Comparison of ENCODE assay signal across 11 cellular contexts in genomic region chr4:47315346-47315745, GRCh38.
DNase-seq lines count a peak whose midpoint lies in the region; ATAC-seq and TF ChIP-seq lines count a peak whose summit lies in the region.
"Had no signal": no experiment of that assay in that cellular context is flagged by ENCODE, and none has a peak within 500 bp of the region (broad histone marks: within the 10 kb centered on the region; RNA-seq: fewer than 3 reads in every experiment).

No MANE protein-coding gene starts in this region.

- peak; percentile 59 for DNase-seq in PC-3
- DNase-seq in iris pigment epithelial cell (ENCODE audit: low read depth): peak; percentile 68
- DNase-seq in activated effector memory CD4-positive, alpha-beta T cell treated with anti-CD3 and anti-CD28 coated beads, Interleukin-2, amount 50 U/mL, for 16 hours: no peak
- DNase-seq in activated CD8-positive, alpha-beta memory T cell treated with anti-CD3 and anti-CD28 coated beads, Interleukin-2, amount 50 U/mL, for 4 hours: no peak
- DNase-seq in right cardiac atrium: no peak
- DNase-seq: DND-41, esophagus squamous epithelium, mesendoderm had no signal

- H3K79me2 ChIP-seq in PC-3 (ENCODE audit: low read length): no peaks in the 10 kb centered on the region

- H3K4me2 ChIP-seq in PC-3 (ENCODE audit: low read length): no peak overlapping the region

- no TSS peak for BruUV-seq in PC-3 (replicated peaks; lab: Mats Ljungman, UMichigan)

- H3K27ac ChIP-seq in PC-3 (ENCODE audit: low read length) (no peak overlapping the region), right cardiac atrium (ENCODE audit: low read length) (no peak overlapping the region)
- H3K27ac ChIP-seq: esophagus squamous epithelium had no signal

- TF ChIP-seq CTCF in PC-3 (conservative IDR thresholded peaks at IDR 0.05; ENCODE audit: low read depth, low read length): no peak

- no peak overlapping the region for H3K9ac ChIP-seq in PC-3 (ENCODE audit: low read length)

- H3K9me2 ChIP-seq in PC-3 (replicated peaks; ENCODE audit: low read length): no peaks in the 10 kb centered on the region

- H3K27me3 ChIP-seq in PC-3 (ENCODE audit: low read length) (no peaks in the 10 kb centered on the region), right cardiac atrium (ENCODE audit: control insufficient read depth, insufficient read depth) (no peaks in the 10 kb centered on the region)
- H3K27me3 ChIP-seq: esophagus squamous epithelium had no signal

- H2AFZ ChIP-seq in PC-3 (ENCODE audit: low read length): no peak overlapping the region

- CTCF ChIA-PET in PC-3 (lab: Charles Lee): no interaction called here

- H3K9me3 ChIP-seq in PC-3 (ENCODE audit: low read length): no peaks in the 10 kb centered on the region
- no peaks in the 10 kb centered on the region for H3K9me3 ChIP-seq in right cardiac atrium (ENCODE audit: control insufficient read depth, low read length)
- H3K9me3 ChIP-seq: esophagus squamous epithelium had no signal

- H3K4me1 ChIP-seq in PC-3 (ENCODE audit: insufficient read depth, low read length) (no peaks in the 10 kb centered on the region), right cardiac atrium (ENCODE audit: control insufficient read depth, insufficient read depth, low read length) (no peaks in the 10 kb centered on the region)
- H3K4me1 ChIP-seq: esophagus squamous epithelium had no signal

- H3K4me3 ChIP-seq in PC-3 (ENCODE audit: low read length): no peak overlapping the region
- H3K4me3 ChIP-seq in right cardiac atrium (ENCODE audit: low read length): no peak overlapping the region
- H3K4me3 ChIP-seq: esophagus squamous epithelium had no signal

- intact Hi-C loops in PC-3 (cut with micrococcal nuclease): no loop called here
- intact Hi-C loops in right cardiac atrium (cut with DNase I): no loop called here

- POLR2A ChIA-PET in PC-3 (lab: Charles Lee; ENCODE audit: unreplicated experiment): no interaction called here

- no peaks in the 10 kb centered on the region for H3K36me3 ChIP-seq in PC-3 (ENCODE audit: low read depth, low read length)
- H3K36me3 ChIP-seq: esophagus squamous epithelium had no signal

- H3F3A ChIP-seq in PC-3 (ENCODE audit: low read length, unreplicated experiment): no peaks in the 10 kb centered on the region

- ATAC-seq in GM19351 (IDR thresholded peaks at IDR 0.05; ENCODE audit: unreplicated experiment): peak; percentile 67
- peak; percentile 90 for ATAC-seq in HG02852 (IDR thresholded peaks at IDR 0.05; ENCODE audit: unreplicated experiment)
- no peak for ATAC-seq in PC-3
- ATAC-seq in GM21576 (IDR thresholded peaks at IDR 0.05; ENCODE audit: unreplicated experiment): no peak
- no peak for ATAC-seq in right cardiac atrium

- no peaks in the 10 kb centered on the region for H4K20me1 ChIP-seq in PC-3 (ENCODE audit: low read length)

Comparison
In these comparisons a context has a peak if more than half of its experiments do, and no peak if none do; other contexts are left out.
1. ATAC-seq: peak in GM19351 (single experiment) and HG02852 (single experiment); none in PC-3 (single experiment), GM21576 (single experiment) and right cardiac atrium (0 of 2).
2. DNase-seq: peak in PC-3 (single experiment) and iris pigment epithelial cell (single experiment); none in activated effector memory CD4-positive, alpha-beta T cell treated with anti-CD3 and anti-CD28 coated beads, Interleukin-2, amount 50 U/mL, for 16 hours (single experiment), activated CD8-positive, alpha-beta memory T cell treated with anti-CD3 and anti-CD28 coated beads, Interleukin-2, amount 50 U/mL, for 4 hours (single experiment) and right cardiac atrium (0 of 3).